Comparison of ENCODE assay signal across 11 cellular contexts in the genomic region with DNA sequence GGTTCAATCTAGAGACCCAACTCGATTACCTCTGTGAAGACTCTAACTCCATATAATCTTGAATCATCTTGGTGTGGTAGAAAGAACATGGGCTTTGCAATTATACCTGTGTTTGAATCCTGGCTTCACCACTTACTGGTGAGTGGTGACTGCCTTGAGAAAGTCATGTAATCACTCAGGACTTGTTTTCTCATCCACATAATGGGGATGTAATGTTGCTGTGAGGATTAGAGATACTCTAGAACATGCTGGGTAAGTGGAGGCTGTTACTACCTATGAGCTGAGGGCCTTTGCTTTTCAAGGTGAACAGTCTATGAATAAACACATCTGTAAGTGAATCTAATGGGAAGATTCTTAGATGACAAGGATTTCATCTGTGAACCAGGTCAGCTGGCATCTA.
"Had no signal": no experiment of that assay in that cellular context is flagged by ENCODE, and none has a peak within 500 bp of the region (broad histone marks: within the 10 kb centered on the region; RNA-seq: fewer than 3 reads in every experiment).

No MANE protein-coding gene starts in this region.

- H3K27ac ChIP-seq: brain microvascular endothelial cell, testis had no signal

- H3K4me3 ChIP-seq: testis had no signal

- ATAC-seq: stimulated activated naive CD8-positive, alpha-beta T cell treated with anti-CD3 and anti-CD28 coated beads, Interleukin-15, Interleukin-2, amounts not matched to agents 100 U/mL and 50 U/mL, for 24 hours had no signal

- DNase-seq: activated CD4-positive, alpha-beta memory T cell treated with anti-CD3 and anti-CD28 coated beads for 36 hours; activated CD4-positive, CD25-positive, alpha-beta regulatory T cell treated with anti-CD3 and anti-CD28 coated beads, Interleukin-2, amount 50 U/mL, for 72 hours; activated naive CD4-positive, alpha-beta T cell treated with Interleukin-2 at 50 U/mL for 16 hours; amniotic stem cell; brain microvascular endothelial cell; hypothalamus; occipital lobe; stimulated activated CD4-positive, alpha-beta T cell treated with anti-CD3 and anti-CD28 coated beads, Interleukin-2, amount 100 ng/mL, for 48 hours; stimulated activated naive CD8-positive, alpha-beta T cell treated with anti-CD3 and anti-CD28 coated beads, Interleukin-15, Interleukin-2, amounts not matched to agents 100 U/mL and 50 U/mL, for 24 hours; testis had no signal

- H3K36me3 ChIP-seq: brain microvascular endothelial cell had no signal

- H3K36me3 Mint-ChIP-seq: mesothelial cell of epicardium had no signal

- H3K9me3 Mint-ChIP-seq: activated CD4-positive, alpha-beta memory T cell treated with anti-CD3 and anti-CD28 coated beads for 36 hours; mesothelial cell of epicardium had no signal

- H3K4me3 Mint-ChIP-seq: activated CD4-positive, alpha-beta memory T cell treated with anti-CD3 and anti-CD28 coated beads for 36 hours; mesothelial cell of epicardium had no signal

- H3K9me3 ChIP-seq: testis had no signal

- H3K27me3 ChIP-seq: brain microvascular endothelial cell, testis had no signal

- H3K27me3 Mint-ChIP-seq: activated CD4-positive, alpha-beta memory T cell treated with anti-CD3 and anti-CD28 coated beads for 36 hours had no signal

- H3K27ac Mint-ChIP-seq: activated CD4-positive, alpha-beta memory T cell treated with anti-CD3 and anti-CD28 coated beads for 36 hours had no signal
